5 cellular contexts compared by ENCODE assay signal in the genomic region with DNA sequence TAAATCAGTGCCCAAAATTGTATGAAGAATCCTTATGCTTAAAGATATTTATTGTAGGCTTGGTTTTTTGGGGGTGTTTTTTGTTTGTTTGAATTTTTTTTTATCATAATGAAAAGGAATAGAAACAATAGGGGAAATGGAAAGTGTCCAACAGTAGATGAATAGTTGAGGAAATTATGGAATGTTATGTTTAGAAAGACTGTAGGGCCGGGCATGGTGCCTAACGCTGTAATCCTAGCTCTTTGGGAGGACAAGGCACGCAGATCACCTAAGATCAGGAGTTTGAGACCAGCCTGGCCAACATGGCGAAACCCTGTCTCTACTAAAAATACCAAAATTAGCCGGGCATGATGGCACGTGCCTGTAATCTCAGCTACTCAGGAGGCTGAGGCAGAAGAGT. TPM values are rescaled to one million over a fixed set of nuclear protein-coding genes. Genes with fewer than 3 reads are reported as not detected.
DNase-seq lines count a peak whose midpoint lies in the region; FAIRE-seq and TF ChIP-seq lines count a peak whose summit lies in the region.
"Not testable (repeated sequence)": the region's sequence is repeated elsewhere in the genome, so short reads cannot be mapped to it uniquely, and the experiment has no call there.

No MANE protein-coding gene starts in this region.

- not testable (repeated sequence) for H3K4me2 ChIP-seq in endothelial cell of umbilical vein (ENCODE audit: insufficient read depth, low read length)

- not testable (repeated sequence) for H2AFZ ChIP-seq in endothelial cell of umbilical vein (ENCODE audit: low read depth, low read length)

- H3K79me2 ChIP-seq in endothelial cell of umbilical vein (ENCODE audit: control insufficient read depth, insufficient read depth, low read length) = not testable (repeated sequence)

- not testable (repeated sequence) for H3K4me3 ChIP-seq in adipocyte (ENCODE audit: low read length); endothelial cell of umbilical vein (replicated peaks in 1 of 3; ENCODE audit: insufficient read depth in 1 of 3, low read depth in 1 of 3, low read length in 3 of 3)

- H3K27me3 ChIP-seq in adipocyte (replicated peaks; ENCODE audit: control insufficient read depth, insufficient read depth, low read length); endothelial cell of umbilical vein (ENCODE audit: control insufficient read depth in 2 of 2, insufficient read depth in 2 of 2, low read length in 2 of 2): not testable (repeated sequence)

- not testable (repeated sequence) for H3K9me1 ChIP-seq in endothelial cell of umbilical vein (replicated peaks; ENCODE audit: control insufficient read depth, extremely low read depth, insufficient read depth, low read length)

- POLR2A ChIA-PET in endothelial cell of umbilical vein (lab: Charles Lee) = not testable (repeated sequence)

- not testable (repeated sequence) for H3K9ac ChIP-seq in adipocyte (ENCODE audit: low read length); endothelial cell of umbilical vein (replicated peaks; ENCODE audit: extremely low read depth, insufficient read depth, low read length)

- not testable (repeated sequence) for BruUV-seq in endothelial cell of umbilical vein (replicated peaks; lab: Mats Ljungman, UMichigan)

- not testable (repeated sequence) for H4K20me1 ChIP-seq in endothelial cell of umbilical vein (replicated peaks; ENCODE audit: control insufficient read depth, extremely low read depth, insufficient read depth, low read length)

- DNase-seq in adipocyte (ENCODE audit: low read depth) = peak; percentile 57
- DNase-seq in dermis blood vessel endothelial cell = peak; percentile 30
- peak; percentile 41 for DNase-seq in endothelial cell of umbilical vein (ENCODE audit: low read depth, low spot score)
- peak; percentile 55 for DNase-seq in fibroblast of peridontal ligament (ENCODE audit: extremely low read depth)
- peak; percentile 8 to 71 for DNase-seq in lung microvascular endothelial cell (ENCODE audit: low read depth in 2 of 2)

- intact Hi-C loops in endothelial cell of umbilical vein (cut with micrococcal nuclease) = not testable (repeated sequence)

- dilution Hi-C loops in endothelial cell of umbilical vein (cut with MboI; ENCODE audit: extremely low pct_ligation_motif_present, low sequenced_read_pairs) = not testable (repeated sequence)

- not testable (repeated sequence) for FAIRE-seq in endothelial cell of umbilical vein (lab: Jason Lieb, UNC)

- not testable (repeated sequence) for H3K27ac ChIP-seq in endothelial cell of umbilical vein (ENCODE audit: insufficient read depth, low read depth, low read length)

- H3K4me1 ChIP-seq in adipocyte (ENCODE audit: control insufficient read depth, insufficient read depth, low read length); endothelial cell of umbilical vein (ENCODE audit: control insufficient read depth, extremely low read depth, insufficient read depth, low read length): not testable (repeated sequence)

- CTCF ChIA-PET in endothelial cell of umbilical vein (lab: Charles Lee) = interaction anchor here (0.7 kb wide), 1 partner anchor 447 kb away, joined by 3 read pairs; no protein-coding TSS in a partner anchor

- not testable (repeated sequence) for H3K36me3 ChIP-seq in adipocyte (ENCODE audit: control insufficient read depth, insufficient read depth, low read length, severe bottlenecking); endothelial cell of umbilical vein (ENCODE audit: control insufficient read depth in 2 of 2, extremely low read depth in 1 of 2, insufficient read depth in 2 of 2, low read length in 2 of 2)

- TF ChIP-seq CTCF in endothelial cell of umbilical vein (IDR thresholded peaks at IDR 0.05; ENCODE audit: extremely low read depth in 1 of 2, insufficient read depth in 1 of 2, low read depth in 1 of 2, low read length in 2 of 2) = not testable (repeated sequence)

- not testable (repeated sequence) for H3K9me3 ChIP-seq in adipocyte (ENCODE audit: control insufficient read depth, low read length); endothelial cell of umbilical vein (replicated peaks; ENCODE audit: control insufficient read depth, insufficient read depth, low read length)

- not testable (repeated sequence) for TF ChIP-seq POLR2A in endothelial cell of umbilical vein (IDR thresholded peaks at IDR 0.05; ENCODE audit: low read depth, low read length)

RNA-seq across cellular contexts. Expression of a gene that starts 19.2 kb away (rescaled TPM):
- total RNA-seq in dermis blood vessel endothelial cell = 9.9 and 10.2 TPM in 2 replicates
- 9.7 and 15.4 TPM in 2 replicates for total RNA-seq in endothelial cell of umbilical vein
- 6.1 and 10.2 TPM in 2 replicates for polyA plus RNA-seq in endothelial cell of umbilical vein
- 13.5 and 14.3 TPM in 2 replicates for polyA plus RNA-seq in endothelial cell of umbilical vein (2011; cell fraction: cytosol; rRNA removed)
- polyA plus RNA-seq in endothelial cell of umbilical vein (2011; cell fraction: nucleus; rRNA removed) = 5.0 and 7.1 TPM in 2 replicates
- 18.0 and 21.9 TPM in 2 replicates for polyA plus RNA-seq in endothelial cell of umbilical vein (2012)
- polyA minus RNA-seq in endothelial cell of umbilical vein = 2.6 and 3.9 TPM in 2 replicates
- 7.7 TPM for polyA minus RNA-seq in endothelial cell of umbilical vein (2011; cell fraction: cytosol; rRNA and poly(A)+ RNA removed)
- 1.5 and 2.0 TPM in 2 replicates for polyA minus RNA-seq in endothelial cell of umbilical vein (2011; cell fraction: nucleus; rRNA and poly(A)+ RNA removed)
- 6.5 and 8.1 TPM in 2 replicates for total RNA-seq in lung microvascular endothelial cell
